ENCODE assay signal across 1 cellular context in the genomic region with DNA sequence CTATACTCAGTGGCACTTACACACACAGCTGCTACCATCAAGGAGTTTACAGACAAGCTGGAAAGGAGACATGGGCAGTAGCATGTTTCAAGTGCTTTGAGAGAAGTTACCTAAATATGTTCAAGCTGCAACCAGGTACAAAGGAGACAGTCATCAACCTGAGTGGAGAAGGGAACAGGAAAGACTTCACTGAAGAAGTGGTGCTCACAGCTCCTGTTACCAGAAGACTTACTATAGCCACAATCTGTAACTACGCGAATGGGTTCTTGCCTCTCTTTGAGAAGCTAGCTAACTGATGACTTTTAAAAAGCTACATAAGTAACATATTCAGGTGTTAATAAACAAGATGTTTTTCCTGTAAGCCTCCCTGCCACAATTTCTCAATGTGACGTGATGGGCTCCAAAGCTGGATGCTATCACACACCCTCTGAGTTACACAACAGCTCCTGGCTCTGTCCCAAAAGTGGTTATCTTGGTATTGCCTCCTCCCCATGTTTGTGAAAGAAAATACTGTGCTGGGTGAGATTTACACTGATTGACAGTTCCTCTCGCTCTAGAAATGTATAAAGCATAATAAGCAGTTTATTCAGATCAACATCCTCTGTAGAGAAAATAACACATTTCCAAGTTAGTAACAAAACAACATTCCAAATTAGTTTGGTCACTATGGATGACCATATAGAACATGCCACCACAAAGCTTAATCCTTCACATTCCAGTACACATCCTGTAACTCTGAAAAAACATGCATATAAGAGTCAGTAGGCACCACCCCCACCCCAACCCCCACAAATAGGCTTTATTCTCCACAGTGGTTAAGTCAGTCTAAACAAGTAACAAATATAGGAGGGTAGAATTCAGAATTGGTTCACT.
TF ChIP-seq lines count a peak whose summit lies in the region.

No MANE protein-coding gene starts in this region.

TF ChIP-seq in K562, 482 proteins besides CTCF, POLR2A, EP300 and RAD21 (continued from another document and continues in another):
- TF ChIP-seq, protein P1, sequence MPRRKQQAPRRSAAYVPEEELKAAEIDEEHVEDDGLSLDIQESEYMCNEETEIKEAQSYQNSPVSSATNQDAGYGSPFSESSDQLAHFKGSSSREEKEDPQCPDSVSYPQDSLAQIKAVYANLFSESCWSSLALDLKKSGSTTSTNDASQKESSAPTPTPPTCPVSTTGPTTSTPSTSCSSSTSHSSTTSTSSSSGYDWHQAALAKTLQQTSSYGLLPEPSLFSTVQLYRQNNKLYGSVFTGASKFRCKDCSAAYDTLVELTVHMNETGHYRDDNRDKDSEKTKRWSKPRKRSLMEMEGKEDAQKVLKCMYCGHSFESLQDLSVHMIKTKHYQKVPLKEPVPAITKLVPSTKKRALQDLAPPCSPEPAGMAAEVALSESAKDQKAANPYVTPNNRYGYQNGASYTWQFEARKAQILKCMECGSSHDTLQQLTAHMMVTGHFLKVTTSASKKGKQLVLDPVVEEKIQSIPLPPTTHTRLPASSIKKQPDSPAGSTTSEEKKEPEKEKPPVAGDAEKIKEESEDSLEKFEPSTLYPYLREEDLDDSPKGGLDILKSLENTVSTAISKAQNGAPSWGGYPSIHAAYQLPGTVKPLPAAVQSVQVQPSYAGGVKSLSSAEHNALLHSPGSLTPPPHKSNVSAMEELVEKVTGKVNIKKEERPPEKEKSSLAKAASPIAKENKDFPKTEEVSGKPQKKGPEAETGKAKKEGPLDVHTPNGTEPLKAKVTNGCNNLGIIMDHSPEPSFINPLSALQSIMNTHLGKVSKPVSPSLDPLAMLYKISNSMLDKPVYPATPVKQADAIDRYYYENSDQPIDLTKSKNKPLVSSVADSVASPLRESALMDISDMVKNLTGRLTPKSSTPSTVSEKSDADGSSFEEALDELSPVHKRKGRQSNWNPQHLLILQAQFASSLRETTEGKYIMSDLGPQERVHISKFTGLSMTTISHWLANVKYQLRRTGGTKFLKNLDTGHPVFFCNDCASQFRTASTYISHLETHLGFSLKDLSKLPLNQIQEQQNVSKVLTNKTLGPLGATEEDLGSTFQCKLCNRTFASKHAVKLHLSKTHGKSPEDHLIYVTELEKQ (CRISPR knock-in tag; IDR thresholded peaks at IDR 0.05): no peak
- TF ChIP-seq TAF7 (tag; IDR thresholded peaks at IDR 0.05) (no peak), ZFP36 (IDR thresholded peaks at IDR 0.05; ENCODE audit: low read depth, low read length, partially characterized antibody) (no peak), TCF7 (IDR thresholded peaks at IDR 0.05; ENCODE audit: borderline replicate concordance) (no peak), TEAD1 (CRISPR knock-in tag; IDR thresholded peaks at IDR 0.05) (peak in 1 of 2 experiments; percentile 68; a peak in 2 of 4 replicates), NCOA4 (IDR thresholded peaks at IDR 0.05; ENCODE audit: partially characterized antibody) (no peak), SAFB2 (IDR thresholded peaks at IDR 0.05; ENCODE audit: borderline replicate concordance, low read depth, low read length, severe bottlenecking) (no peak), TEAD4 (IDR thresholded peaks at IDR 0.05; ENCODE audit: low read length) (peak; percentile 89), TEAD4 (CRISPR knock-in tag; IDR thresholded peaks at IDR 0.05; ENCODE audit: borderline replicate concordance) (no peak), ZNF780A (CRISPR knock-in tag; IDR thresholded peaks at IDR 0.05) (no peak), ZC3H11A (IDR thresholded peaks at IDR 0.05; ENCODE audit: low read depth, low read length) (no peak), BHLHE40 (IDR thresholded peaks at IDR 0.05; ENCODE audit: low read length) (no peak; the same call in 1 of the 2 replicates), MCM7 (IDR thresholded peaks at IDR 0.05) (no peak), PHF21A (IDR thresholded peaks at IDR 0.05; ENCODE audit: borderline replicate concordance, low read depth) (peak; percentile 79; the same call in 1 of the 2 replicates)
- TF ChIP-seq, protein P2, sequence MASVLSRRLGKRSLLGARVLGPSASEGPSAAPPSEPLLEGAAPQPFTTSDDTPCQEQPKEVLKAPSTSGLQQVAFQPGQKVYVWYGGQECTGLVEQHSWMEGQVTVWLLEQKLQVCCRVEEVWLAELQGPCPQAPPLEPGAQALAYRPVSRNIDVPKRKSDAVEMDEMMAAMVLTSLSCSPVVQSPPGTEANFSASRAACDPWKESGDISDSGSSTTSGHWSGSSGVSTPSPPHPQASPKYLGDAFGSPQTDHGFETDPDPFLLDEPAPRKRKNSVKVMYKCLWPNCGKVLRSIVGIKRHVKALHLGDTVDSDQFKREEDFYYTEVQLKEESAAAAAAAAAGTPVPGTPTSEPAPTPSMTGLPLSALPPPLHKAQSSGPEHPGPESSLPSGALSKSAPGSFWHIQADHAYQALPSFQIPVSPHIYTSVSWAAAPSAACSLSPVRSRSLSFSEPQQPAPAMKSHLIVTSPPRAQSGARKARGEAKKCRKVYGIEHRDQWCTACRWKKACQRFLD (CRISPR knock-in tag; IDR thresholded peaks at IDR 0.05): no peak
- TF ChIP-seq, protein P3, sequence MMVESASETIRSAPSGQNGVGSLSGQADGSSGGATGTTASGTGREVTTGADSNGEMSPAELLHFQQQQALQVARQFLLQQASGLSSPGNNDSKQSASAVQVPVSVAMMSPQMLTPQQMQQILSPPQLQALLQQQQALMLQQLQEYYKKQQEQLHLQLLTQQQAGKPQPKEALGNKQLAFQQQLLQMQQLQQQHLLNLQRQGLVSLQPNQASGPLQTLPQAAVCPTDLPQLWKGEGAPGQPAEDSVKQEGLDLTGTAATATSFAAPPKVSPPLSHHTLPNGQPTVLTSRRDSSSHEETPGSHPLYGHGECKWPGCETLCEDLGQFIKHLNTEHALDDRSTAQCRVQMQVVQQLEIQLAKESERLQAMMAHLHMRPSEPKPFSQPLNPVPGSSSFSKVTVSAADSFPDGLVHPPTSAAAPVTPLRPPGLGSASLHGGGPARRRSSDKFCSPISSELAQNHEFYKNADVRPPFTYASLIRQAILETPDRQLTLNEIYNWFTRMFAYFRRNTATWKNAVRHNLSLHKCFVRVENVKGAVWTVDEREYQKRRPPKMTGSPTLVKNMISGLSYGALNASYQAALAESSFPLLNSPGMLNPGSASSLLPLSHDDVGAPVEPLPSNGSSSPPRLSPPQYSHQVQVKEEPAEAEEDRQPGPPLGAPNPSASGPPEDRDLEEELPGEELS (CRISPR knock-in tag; IDR thresholded peaks at IDR 0.05; ENCODE audit: borderline replicate concordance): no peak
- TF ChIP-seq, protein P4, sequence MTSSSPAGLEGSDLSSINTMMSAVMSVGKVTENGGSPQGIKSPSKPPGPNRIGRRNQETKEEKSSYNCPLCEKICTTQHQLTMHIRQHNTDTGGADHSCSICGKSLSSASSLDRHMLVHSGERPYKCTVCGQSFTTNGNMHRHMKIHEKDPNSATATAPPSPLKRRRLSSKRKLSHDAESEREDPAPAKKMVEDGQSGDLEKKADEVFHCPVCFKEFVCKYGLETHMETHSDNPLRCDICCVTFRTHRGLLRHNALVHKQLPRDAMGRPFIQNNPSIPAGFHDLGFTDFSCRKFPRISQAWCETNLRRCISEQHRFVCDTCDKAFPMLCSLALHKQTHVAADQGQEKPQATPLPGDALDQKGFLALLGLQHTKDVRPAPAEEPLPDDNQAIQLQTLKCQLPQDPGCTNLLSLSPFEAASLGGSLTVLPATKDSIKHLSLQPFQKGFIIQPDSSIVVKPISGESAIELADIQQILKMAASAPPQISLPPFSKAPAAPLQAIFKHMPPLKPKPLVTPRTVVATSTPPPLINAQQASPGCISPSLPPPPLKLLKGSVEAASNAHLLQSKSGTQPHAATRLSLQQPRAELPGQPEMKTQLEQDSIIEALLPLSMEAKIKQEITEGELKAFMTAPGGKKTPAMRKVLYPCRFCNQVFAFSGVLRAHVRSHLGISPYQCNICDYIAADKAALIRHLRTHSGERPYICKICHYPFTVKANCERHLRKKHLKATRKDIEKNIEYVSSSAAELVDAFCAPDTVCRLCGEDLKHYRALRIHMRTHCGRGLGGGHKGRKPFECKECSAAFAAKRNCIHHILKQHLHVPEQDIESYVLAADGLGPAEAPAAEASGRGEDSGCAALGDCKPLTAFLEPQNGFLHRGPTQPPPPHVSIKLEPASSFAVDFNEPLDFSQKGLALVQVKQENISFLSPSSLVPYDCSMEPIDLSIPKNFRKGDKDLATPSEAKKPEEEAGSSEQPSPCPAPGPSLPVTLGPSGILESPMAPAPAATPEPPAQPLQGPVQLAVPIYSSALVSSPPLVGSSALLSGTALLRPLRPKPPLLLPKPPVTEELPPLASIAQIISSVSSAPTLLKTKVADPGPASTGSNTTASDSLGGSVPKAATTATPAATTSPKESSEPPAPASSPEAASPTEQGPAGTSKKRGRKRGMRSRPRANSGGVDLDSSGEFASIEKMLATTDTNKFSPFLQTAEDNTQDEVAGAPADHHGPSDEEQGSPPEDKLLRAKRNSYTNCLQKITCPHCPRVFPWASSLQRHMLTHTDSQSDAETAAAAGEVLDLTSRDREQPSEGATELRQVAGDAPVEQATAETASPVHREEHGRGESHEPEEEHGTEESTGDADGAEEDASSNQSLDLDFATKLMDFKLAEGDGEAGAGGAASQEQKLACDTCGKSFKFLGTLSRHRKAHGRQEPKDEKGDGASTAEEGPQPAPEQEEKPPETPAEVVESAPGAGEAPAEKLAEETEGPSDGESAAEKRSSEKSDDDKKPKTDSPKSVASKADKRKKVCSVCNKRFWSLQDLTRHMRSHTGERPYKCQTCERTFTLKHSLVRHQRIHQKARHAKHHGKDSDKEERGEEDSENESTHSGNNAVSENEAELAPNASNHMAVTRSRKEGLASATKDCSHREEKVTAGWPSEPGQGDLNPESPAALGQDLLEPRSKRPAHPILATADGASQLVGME (CRISPR knock-in tag; IDR thresholded peaks at IDR 0.05): no peak
- TF ChIP-seq, protein P5, sequence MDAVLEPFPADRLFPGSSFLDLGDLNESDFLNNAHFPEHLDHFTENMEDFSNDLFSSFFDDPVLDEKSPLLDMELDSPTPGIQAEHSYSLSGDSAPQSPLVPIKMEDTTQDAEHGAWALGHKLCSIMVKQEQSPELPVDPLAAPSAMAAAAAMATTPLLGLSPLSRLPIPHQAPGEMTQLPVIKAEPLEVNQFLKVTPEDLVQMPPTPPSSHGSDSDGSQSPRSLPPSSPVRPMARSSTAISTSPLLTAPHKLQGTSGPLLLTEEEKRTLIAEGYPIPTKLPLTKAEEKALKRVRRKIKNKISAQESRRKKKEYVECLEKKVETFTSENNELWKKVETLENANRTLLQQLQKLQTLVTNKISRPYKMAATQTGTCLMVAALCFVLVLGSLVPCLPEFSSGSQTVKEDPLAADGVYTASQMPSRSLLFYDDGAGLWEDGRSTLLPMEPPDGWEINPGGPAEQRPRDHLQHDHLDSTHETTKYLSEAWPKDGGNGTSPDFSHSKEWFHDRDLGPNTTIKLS (IDR thresholded peaks at IDR 0.05; ENCODE audit: borderline replicate concordance, low read depth): no peak
- TF ChIP-seq, protein P6, sequence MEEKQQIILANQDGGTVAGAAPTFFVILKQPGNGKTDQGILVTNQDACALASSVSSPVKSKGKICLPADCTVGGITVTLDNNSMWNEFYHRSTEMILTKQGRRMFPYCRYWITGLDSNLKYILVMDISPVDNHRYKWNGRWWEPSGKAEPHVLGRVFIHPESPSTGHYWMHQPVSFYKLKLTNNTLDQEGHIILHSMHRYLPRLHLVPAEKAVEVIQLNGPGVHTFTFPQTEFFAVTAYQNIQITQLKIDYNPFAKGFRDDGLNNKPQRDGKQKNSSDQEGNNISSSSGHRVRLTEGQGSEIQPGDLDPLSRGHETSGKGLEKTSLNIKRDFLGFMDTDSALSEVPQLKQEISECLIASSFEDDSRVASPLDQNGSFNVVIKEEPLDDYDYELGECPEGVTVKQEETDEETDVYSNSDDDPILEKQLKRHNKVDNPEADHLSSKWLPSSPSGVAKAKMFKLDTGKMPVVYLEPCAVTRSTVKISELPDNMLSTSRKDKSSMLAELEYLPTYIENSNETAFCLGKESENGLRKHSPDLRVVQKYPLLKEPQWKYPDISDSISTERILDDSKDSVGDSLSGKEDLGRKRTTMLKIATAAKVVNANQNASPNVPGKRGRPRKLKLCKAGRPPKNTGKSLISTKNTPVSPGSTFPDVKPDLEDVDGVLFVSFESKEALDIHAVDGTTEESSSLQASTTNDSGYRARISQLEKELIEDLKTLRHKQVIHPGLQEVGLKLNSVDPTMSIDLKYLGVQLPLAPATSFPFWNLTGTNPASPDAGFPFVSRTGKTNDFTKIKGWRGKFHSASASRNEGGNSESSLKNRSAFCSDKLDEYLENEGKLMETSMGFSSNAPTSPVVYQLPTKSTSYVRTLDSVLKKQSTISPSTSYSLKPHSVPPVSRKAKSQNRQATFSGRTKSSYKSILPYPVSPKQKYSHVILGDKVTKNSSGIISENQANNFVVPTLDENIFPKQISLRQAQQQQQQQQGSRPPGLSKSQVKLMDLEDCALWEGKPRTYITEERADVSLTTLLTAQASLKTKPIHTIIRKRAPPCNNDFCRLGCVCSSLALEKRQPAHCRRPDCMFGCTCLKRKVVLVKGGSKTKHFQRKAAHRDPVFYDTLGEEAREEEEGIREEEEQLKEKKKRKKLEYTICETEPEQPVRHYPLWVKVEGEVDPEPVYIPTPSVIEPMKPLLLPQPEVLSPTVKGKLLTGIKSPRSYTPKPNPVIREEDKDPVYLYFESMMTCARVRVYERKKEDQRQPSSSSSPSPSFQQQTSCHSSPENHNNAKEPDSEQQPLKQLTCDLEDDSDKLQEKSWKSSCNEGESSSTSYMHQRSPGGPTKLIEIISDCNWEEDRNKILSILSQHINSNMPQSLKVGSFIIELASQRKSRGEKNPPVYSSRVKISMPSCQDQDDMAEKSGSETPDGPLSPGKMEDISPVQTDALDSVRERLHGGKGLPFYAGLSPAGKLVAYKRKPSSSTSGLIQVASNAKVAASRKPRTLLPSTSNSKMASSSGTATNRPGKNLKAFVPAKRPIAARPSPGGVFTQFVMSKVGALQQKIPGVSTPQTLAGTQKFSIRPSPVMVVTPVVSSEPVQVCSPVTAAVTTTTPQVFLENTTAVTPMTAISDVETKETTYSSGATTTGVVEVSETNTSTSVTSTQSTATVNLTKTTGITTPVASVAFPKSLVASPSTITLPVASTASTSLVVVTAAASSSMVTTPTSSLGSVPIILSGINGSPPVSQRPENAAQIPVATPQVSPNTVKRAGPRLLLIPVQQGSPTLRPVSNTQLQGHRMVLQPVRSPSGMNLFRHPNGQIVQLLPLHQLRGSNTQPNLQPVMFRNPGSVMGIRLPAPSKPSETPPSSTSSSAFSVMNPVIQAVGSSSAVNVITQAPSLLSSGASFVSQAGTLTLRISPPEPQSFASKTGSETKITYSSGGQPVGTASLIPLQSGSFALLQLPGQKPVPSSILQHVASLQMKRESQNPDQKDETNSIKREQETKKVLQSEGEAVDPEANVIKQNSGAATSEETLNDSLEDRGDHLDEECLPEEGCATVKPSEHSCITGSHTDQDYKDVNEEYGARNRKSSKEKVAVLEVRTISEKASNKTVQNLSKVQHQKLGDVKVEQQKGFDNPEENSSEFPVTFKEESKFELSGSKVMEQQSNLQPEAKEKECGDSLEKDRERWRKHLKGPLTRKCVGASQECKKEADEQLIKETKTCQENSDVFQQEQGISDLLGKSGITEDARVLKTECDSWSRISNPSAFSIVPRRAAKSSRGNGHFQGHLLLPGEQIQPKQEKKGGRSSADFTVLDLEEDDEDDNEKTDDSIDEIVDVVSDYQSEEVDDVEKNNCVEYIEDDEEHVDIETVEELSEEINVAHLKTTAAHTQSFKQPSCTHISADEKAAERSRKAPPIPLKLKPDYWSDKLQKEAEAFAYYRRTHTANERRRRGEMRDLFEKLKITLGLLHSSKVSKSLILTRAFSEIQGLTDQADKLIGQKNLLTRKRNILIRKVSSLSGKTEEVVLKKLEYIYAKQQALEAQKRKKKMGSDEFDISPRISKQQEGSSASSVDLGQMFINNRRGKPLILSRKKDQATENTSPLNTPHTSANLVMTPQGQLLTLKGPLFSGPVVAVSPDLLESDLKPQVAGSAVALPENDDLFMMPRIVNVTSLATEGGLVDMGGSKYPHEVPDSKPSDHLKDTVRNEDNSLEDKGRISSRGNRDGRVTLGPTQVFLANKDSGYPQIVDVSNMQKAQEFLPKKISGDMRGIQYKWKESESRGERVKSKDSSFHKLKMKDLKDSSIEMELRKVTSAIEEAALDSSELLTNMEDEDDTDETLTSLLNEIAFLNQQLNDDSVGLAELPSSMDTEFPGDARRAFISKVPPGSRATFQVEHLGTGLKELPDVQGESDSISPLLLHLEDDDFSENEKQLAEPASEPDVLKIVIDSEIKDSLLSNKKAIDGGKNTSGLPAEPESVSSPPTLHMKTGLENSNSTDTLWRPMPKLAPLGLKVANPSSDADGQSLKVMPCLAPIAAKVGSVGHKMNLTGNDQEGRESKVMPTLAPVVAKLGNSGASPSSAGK (IDR thresholded peaks at IDR 0.05): no peak
